ENCODE assay signal across 16 cellular contexts in genomic region chr17:69596141-69596540, GRCh38.
DNase-seq lines count a peak whose midpoint lies in the region; ATAC-seq and TF ChIP-seq lines count a peak whose summit lies in the region.
"Had no signal": no experiment of that assay in that cellular context is flagged by ENCODE, and none has a peak within 500 bp of the region (broad histone marks: within the 10 kb centered on the region; RNA-seq: fewer than 3 reads in every experiment).

No MANE protein-coding gene starts in this region.

- ATAC-seq in IMR-90 (ENCODE audit: low read depth) (no peak), GM21360 (IDR thresholded peaks at IDR 0.05; ENCODE audit: unreplicated experiment) (no peak), GM19324 (IDR thresholded peaks at IDR 0.05; ENCODE audit: low FRiP score, unreplicated experiment) (no peak)
- ATAC-seq: GM12878 had no signal

- H3K56ac ChIP-seq in IMR-90 (ENCODE audit: extremely low read depth, insufficient read depth, low read length), result no peak overlapping the region

- H2BK20ac ChIP-seq in IMR-90 (ENCODE audit: low read depth, low read length), result peak overlapping the region; percentile 51

- no peak for TF ChIP-seq RAD21 in IMR-90 (IDR thresholded peaks at IDR 0.05; ENCODE audit: low read length)

- no peaks in the 10 kb centered on the region for H3K4me1 Mint-ChIP-seq in neural crest cell
- H3K4me1 Mint-ChIP-seq: CD4-positive, alpha-beta memory T cell had no signal

- H3K4me3 ChIP-seq in IMR-90 (ENCODE audit: insufficient read depth, low read depth, low read length) (no peak overlapping the region), thyroid gland (replicated peaks in 1 of 3) (no peak overlapping the region)
- H3K4me3 ChIP-seq: GM12878, GM23248, HAP-1 had no signal

- H2AFZ ChIP-seq in IMR-90 (replicated peaks; ENCODE audit: low read length, poor library complexity), result peak overlapping the region; percentile 24
- H2AFZ ChIP-seq: GM23248 had no signal

- no peak for TF ChIP-seq CTCF in IMR-90 (conservative IDR thresholded peaks at IDR 0.05; ENCODE audit: low read depth, low read length)
- no peak for TF ChIP-seq CTCF in neural crest cell (conservative IDR thresholded peaks at IDR 0.05)
- no peak for TF ChIP-seq CTCF in thyroid gland (IDR thresholded peaks at IDR 0.05)
- no peak for TF ChIP-seq CTCF in GM10248 (IDR thresholded peaks at IDR 0.05; ENCODE audit: control extremely low read depth, extremely low read depth, low read depth, missing control alignments)

- H3K4me2 ChIP-seq in IMR-90 (ENCODE audit: low read depth, low read length), result no peak overlapping the region

- H4K5ac ChIP-seq in IMR-90 (ENCODE audit: low read depth, low read length), result peak overlapping the region; percentile 94

- H3K9ac ChIP-seq in IMR-90 (ENCODE audit: low read depth, low read length), result no peak overlapping the region
- H3K9ac ChIP-seq: GM23248 had no signal

- CTCF ChIA-PET in IMR-90 (lab: Yijun Ruan, JAX), result interaction anchor here (0.9 to 2.1 kb wide), 2 partner anchors 11 to 351 kb away, joined by 4 to 6 read pairs; no protein-coding TSS in a partner anchor
- CTCF ChIA-PET in GM10248 (lab: Yijun Ruan, JAX), result interaction anchor here (6.7 kb wide), 1 partner anchor 12 kb away, joined by 53 read pairs; no protein-coding TSS in a partner anchor

- peak overlapping the region; percentile 79 for H4K91ac ChIP-seq in IMR-90 (ENCODE audit: insufficient read depth, low read depth, low read length)

- BruUV-seq in IMR-90 (replicated peaks; lab: Mats Ljungman, UMichigan), result no TSS peak

- H2AK9ac ChIP-seq in IMR-90 (replicated peaks; ENCODE audit: low read depth, low read length, poor library complexity), result no peak overlapping the region

- H2BK15ac ChIP-seq in IMR-90 (ENCODE audit: low read depth, low read length), result peak overlapping the region; percentile 99; the same call in 1 of the 3 replicates

- POLR2A ChIA-PET in IMR-90 (lab: Charles Lee; ENCODE audit: unreplicated experiment) (interaction anchor here (0.6 kb wide), 1 partner anchor 260 kb away, joined by 3 read pairs; no protein-coding TSS in a partner anchor), GM10248 (lab: Yijun Ruan, JAX) (no interaction called here)

- no peak overlapping the region for H3K4me3 Mint-ChIP-seq in neural crest cell
- H3K4me3 Mint-ChIP-seq: CD4-positive, alpha-beta memory T cell; HFFc6 had no signal

- peak overlapping the region; percentile 97; the same call in 1 of the 2 replicates for H3K18ac ChIP-seq in IMR-90 (ENCODE audit: low read depth, low read length)

- H3K36me3 ChIP-seq in IMR-90 (ENCODE audit: control insufficient read depth, insufficient read depth, low read length), result no peaks in the 10 kb centered on the region
- H3K36me3 ChIP-seq in thyroid gland, result no peaks in the 10 kb centered on the region
- H3K36me3 ChIP-seq: HAP-1 had no signal

- H3K27ac ChIP-seq in IMR-90 (ENCODE audit: insufficient read depth, low read length), result no peak overlapping the region
- H3K27ac ChIP-seq in thyroid gland, result no peak overlapping the region
- H3K27ac ChIP-seq: GM23248 had no signal

- H3K9me1 ChIP-seq in IMR-90 (ENCODE audit: insufficient read depth, low read length), result peaks cover 7% of the 10 kb centered on the region

- no peaks in the 10 kb centered on the region for H3K79me1 ChIP-seq in IMR-90 (ENCODE audit: low read depth in 1 of 2, low read length in 2 of 2)

- H3K9me3 Mint-ChIP-seq in neural crest cell, result no peaks in the 10 kb centered on the region
- H3K9me3 Mint-ChIP-seq: CD4-positive, alpha-beta memory T cell; HFFc6 had no signal

- peak overlapping the region; percentile 48 for H3K27ac Mint-ChIP-seq in neural crest cell (ENCODE audit: unreplicated experiment)
- H3K27ac Mint-ChIP-seq: CD4-positive, alpha-beta memory T cell; HFFc6 had no signal

- H3K4ac ChIP-seq in IMR-90 (ENCODE audit: low read depth, low read length), result peak overlapping the region; percentile 91

- no peaks in the 10 kb centered on the region for H3K27me3 ChIP-seq in IMR-90 (ENCODE audit: control insufficient read depth, insufficient read depth, low read length)
- H3K27me3 ChIP-seq in thyroid gland, result no peaks in the 10 kb centered on the region

- H3K36me3 Mint-ChIP-seq in neural crest cell (ENCODE audit: low read depth), result no peaks in the 10 kb centered on the region
- H3K36me3 Mint-ChIP-seq: CD4-positive, alpha-beta memory T cell had no signal

- WGBS in IMR-90 (ENCODE audit: extremely low coverage in 2 of 2, insufficient read length in 1 of 2), 2 experiments, result 100% methylated on average over 1 of the region's 9 CpGs; no CpG with 5 or more reads in 1 of the 2 experiments
- 63 to 64% methylated on average over 7 to 9 of the region's 9 CpGs for WGBS in thyroid gland, 2 donors

- H2BK5ac ChIP-seq in IMR-90 (ENCODE audit: low read depth, low read length, poor library complexity, severe bottlenecking), result no peak overlapping the region

- H4K20me1 ChIP-seq in IMR-90 (ENCODE audit: insufficient read depth, low read length), result no peaks in the 10 kb centered on the region

- H3K4me1 ChIP-seq in IMR-90 (ENCODE audit: control insufficient read depth, insufficient read depth, low read length) (peaks cover 18% of the 10 kb centered on the region), thyroid gland (peaks cover 7 to 11% of the 10 kb centered on the region in 2 donors)
- H3K4me1 ChIP-seq: HAP-1 had no signal

- peak overlapping the region; percentile 49; the same call in 1 of the 2 replicates for H3K14ac ChIP-seq in IMR-90 (replicated peaks; ENCODE audit: low read depth, low read length)

- H2AK5ac ChIP-seq in IMR-90 (ENCODE audit: low read depth, low read length), result peak overlapping the region; percentile 61

- DNase-seq in IMR-90 (no peak), neural crest cell (ENCODE audit: low read depth, low spot score) (no peak), thyroid gland (peak; percentile 50 to 56), GM10248 (ENCODE audit: extremely low spot score) (no peak)
- DNase-seq: C1 segment of cervical spinal cord; Calu3; CD4-positive, alpha-beta memory T cell; COR-L47; DMS53; DND-41; GM23248; HFFc6 had no signal

- no peak overlapping the region for H3K23ac ChIP-seq in IMR-90 (ENCODE audit: low read depth, low read length)

- H3K9me3 ChIP-seq in IMR-90 (ENCODE audit: control insufficient read depth, insufficient read depth, low read length), result no peaks in the 10 kb centered on the region
- H3K9me3 ChIP-seq in thyroid gland, result no peaks in the 10 kb centered on the region
- H3K9me3 ChIP-seq: HAP-1 had no signal

- intact Hi-C loops in IMR-90 (cut with micrococcal nuclease) (no loop called here), thyroid gland (cut with DNase I) (no loop called here)

- dilution Hi-C loops in IMR-90 (cut with HindIII; ENCODE audit: low sequenced_read_pairs, unreplicated experiment), result no loop called here

- H2BK120ac ChIP-seq in IMR-90 (ENCODE audit: low read depth, low read length), result peak overlapping the region; percentile 92

- peak overlapping the region; percentile 30 to 76; a peak in 2 of 4 replicates for H4K8ac ChIP-seq in IMR-90 (ENCODE audit: low read depth in 2 of 2, low read length in 2 of 2)

- in situ Hi-C loops in IMR-90 (cut with MboI; ENCODE audit: low sequenced_read_pairs), result no loop called here

- TF ChIP-seq POLR2A in IMR-90 (IDR thresholded peaks at IDR 0.05; ENCODE audit: low read depth, low read length), result no peak
- TF ChIP-seq POLR2A in thyroid gland (IDR thresholded peaks at IDR 0.05), result no peak

- H3K27me3 Mint-ChIP-seq in neural crest cell (ENCODE audit: low read depth), result no peaks in the 10 kb centered on the region

TF ChIP-seq in IMR-90, 13 proteins besides CTCF, POLR2A, EP300 and RAD21:
- TF ChIP-seq NFE2L2 (IDR thresholded peaks at IDR 0.05; ENCODE audit: low read depth, low read length) (no peak), SMC3 (IDR thresholded peaks at IDR 0.05; ENCODE audit: low read depth, low read length) (no peak), RCOR1 (IDR thresholded peaks at IDR 0.05; ENCODE audit: insufficient replicate concordance, low read length) (no peak), CHD1 (IDR thresholded peaks at IDR 0.05; ENCODE audit: low read depth, low read length) (no peak)

Comparison
In these comparisons a context has a peak if more than half of its experiments do, and no peak if none do; other contexts are left out.
1. DNase-seq: peak in thyroid gland (2 of 2); none in IMR-90 (single experiment), neural crest cell (single experiment) and GM10248 (single experiment).